1 cellular context compared by ENCODE assay signal in the genomic region with DNA sequence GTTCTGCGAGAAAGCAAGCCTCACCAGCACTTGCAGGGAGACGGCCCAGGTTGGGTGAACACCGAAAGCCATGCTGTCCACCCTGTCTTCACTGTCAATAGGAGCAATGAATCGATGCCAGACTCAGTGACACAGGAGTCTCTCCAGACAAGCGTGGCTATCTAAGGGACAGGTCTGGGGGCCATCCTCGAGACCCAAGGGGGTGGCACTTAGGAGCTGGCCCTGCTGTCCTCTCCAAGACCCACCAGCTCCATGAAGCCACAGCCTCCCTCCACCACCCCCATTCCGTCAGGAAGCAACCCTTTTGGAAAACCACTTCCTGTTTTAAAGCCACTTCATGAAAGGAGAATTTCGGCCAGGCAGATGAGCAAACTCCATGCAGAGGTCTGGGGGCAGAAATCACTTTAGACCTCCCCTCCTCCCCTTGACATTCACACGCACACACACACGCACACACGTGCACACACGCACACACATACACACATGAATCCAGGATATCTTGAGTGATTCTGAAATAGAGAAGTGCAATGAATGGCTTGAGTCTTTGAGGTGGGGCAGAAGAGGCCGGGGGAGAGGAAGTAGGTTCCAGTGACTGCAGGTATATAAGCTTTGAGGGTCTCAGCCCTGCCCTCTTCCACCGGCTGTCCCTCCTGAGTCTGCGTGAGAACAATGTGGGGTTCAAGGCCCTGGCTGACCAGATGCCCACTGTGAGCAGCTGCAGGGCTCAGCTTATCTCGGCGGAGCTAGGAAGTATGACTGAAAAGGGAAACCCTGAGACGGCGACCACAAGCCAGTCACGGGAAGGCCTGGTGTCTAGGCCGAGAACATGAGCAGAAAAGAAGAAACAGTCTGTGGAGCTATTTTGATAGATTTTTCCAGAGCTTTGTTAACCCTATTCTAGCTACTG.
TF ChIP-seq lines count a peak whose summit lies in the region.

No MANE protein-coding gene starts in this region.

TF ChIP-seq in IMR-90, 13 proteins besides CTCF, POLR2A, EP300 and RAD21 (continued from another document):
- TF ChIP-seq CEBPB (IDR thresholded peaks at IDR 0.05; ENCODE audit: low read depth, low read length) (no peak), MXI1 (IDR thresholded peaks at IDR 0.05; ENCODE audit: borderline replicate concordance, low read depth, low read length) (no peak), NFE2L2 (IDR thresholded peaks at IDR 0.05; ENCODE audit: low read depth, low read length) (no peak), SMC3 (IDR thresholded peaks at IDR 0.05; ENCODE audit: low read depth, low read length) (no peak), USF2 (IDR thresholded peaks at IDR 0.05; ENCODE audit: low read depth, low read length) (no peak)
TF ChIP-seq in IMR-90: peak in this region for 0.
